16 cellular contexts compared by ENCODE assay signal in genomic region chr12:26648584-26648983, GRCh38.
DNase-seq lines count a peak whose midpoint lies in the region; ATAC-seq and TF ChIP-seq lines count a peak whose summit lies in the region.
"Had no signal": no experiment of that assay in that cellular context is flagged by ENCODE, and none has a peak within 500 bp of the region (broad histone marks: within the 10 kb centered on the region; RNA-seq: fewer than 3 reads in every experiment).

No MANE protein-coding gene starts in this region.

- H3K27ac ChIP-seq in left ventricle myocardium inferior (replicated peaks), result no peak overlapping the region
- H3K27ac ChIP-seq: epithelial cell of prostate, parathyroid adenoma, SK-N-MC, transverse colon had no signal

- no peaks in the 10 kb centered on the region for H3K27me3 Mint-ChIP-seq in activated CD8-positive, alpha-beta T cell treated with anti-CD3 and anti-CD28 coated beads for 36 hours
- H3K27me3 Mint-ChIP-seq: activated naive CD8-positive, alpha-beta T cell had no signal

- H3K4me1 ChIP-seq in left ventricle myocardium inferior, result no peaks in the 10 kb centered on the region
- H3K4me1 ChIP-seq: parathyroid adenoma had no signal

- H3K4me3 ChIP-seq in left ventricle myocardium inferior (no peak overlapping the region), astrocyte of the cerebellum (ENCODE audit: low read depth, low read length) (no peak overlapping the region)
- H3K4me3 ChIP-seq: SK-N-MC, transverse colon had no signal

- H3K36me3 ChIP-seq in left ventricle myocardium inferior, result peaks cover 6% of the 10 kb centered on the region
- H3K36me3 ChIP-seq: transverse colon had no signal

- peaks cover 5% of the 10 kb centered on the region for H3K9me3 Mint-ChIP-seq in activated CD8-positive, alpha-beta T cell treated with anti-CD3 and anti-CD28 coated beads for 36 hours

- no peak for DNase-seq in left cardiac atrium
- no peak for DNase-seq in left ventricle myocardium inferior
- peak; percentile 79 for DNase-seq in astrocyte of the cerebellum (ENCODE audit: low read depth)
- DNase-seq in hepatic stellate cell (ENCODE audit: low spot score), result peak; percentile 61
- DNase-seq in activated CD8-positive, alpha-beta T cell treated with anti-CD3 and anti-CD28 coated beads for 36 hours, result no peak
- DNase-seq: GDM1, Kasumi-1, NCI-H510A, transverse colon had no signal

- H3K4me1 Mint-ChIP-seq in activated CD8-positive, alpha-beta T cell treated with anti-CD3 and anti-CD28 coated beads for 36 hours (ENCODE audit: low read depth), result peaks cover 6% of the 10 kb centered on the region

- peak; percentile 27 to 47 for ATAC-seq in left cardiac atrium
- ATAC-seq in activated CD8-positive, alpha-beta T cell treated with anti-CD3 and anti-CD28 coated beads for 36 hours, result no peak
- ATAC-seq in HG03521 (IDR thresholded peaks at IDR 0.05; ENCODE audit: unreplicated experiment), result no peak
- no peak for ATAC-seq in HG03139 (IDR thresholded peaks at IDR 0.05; ENCODE audit: unreplicated experiment)
- ATAC-seq in GM18520 (IDR thresholded peaks at IDR 0.05; ENCODE audit: unreplicated experiment), result no peak

- H3K4me3 Mint-ChIP-seq in activated CD8-positive, alpha-beta T cell treated with anti-CD3 and anti-CD28 coated beads for 36 hours, result no peak overlapping the region
- H3K4me3 Mint-ChIP-seq: activated naive CD8-positive, alpha-beta T cell had no signal

- H3K27me3 ChIP-seq in left ventricle myocardium inferior (ENCODE audit: low read depth), result no peaks in the 10 kb centered on the region
- H3K27me3 ChIP-seq: transverse colon had no signal

- peaks cover 43% of the 10 kb centered on the region for H3K36me3 Mint-ChIP-seq in activated CD8-positive, alpha-beta T cell treated with anti-CD3 and anti-CD28 coated beads for 36 hours (ENCODE audit: low read depth)

- intact Hi-C loops in left cardiac atrium (cut with DNase I) (no loop called here), left ventricle myocardium inferior (cut with micrococcal nuclease) (no loop called here)
- intact Hi-C loops in activated CD8-positive, alpha-beta T cell treated with anti-CD3 and anti-CD28 coated beads for 36 hours (cut with micrococcal nuclease), result no loop called here

- H3K9me3 ChIP-seq in left ventricle myocardium inferior (replicated peaks), result peaks cover 4% of the 10 kb centered on the region
- H3K9me3 ChIP-seq: transverse colon had no signal

- no peak for TF ChIP-seq CTCF in left ventricle myocardium inferior (IDR thresholded peaks at IDR 0.05; ENCODE audit: borderline replicate concordance)
- TF ChIP-seq CTCF in astrocyte of the cerebellum (IDR thresholded peaks at IDR 0.05; ENCODE audit: low read depth, low read length, missing control alignments), result no peak
- no peak for TF ChIP-seq CTCF in activated CD8-positive, alpha-beta T cell treated with anti-CD3 and anti-CD28 coated beads for 36 hours (IDR thresholded peaks at IDR 0.05)

- in situ Hi-C loops in astrocyte of the cerebellum (cut with HindIII; ENCODE audit: low sequenced_read_pairs), result loop anchor here (25.0 kb wide), 1 partner anchor 536 kb away; no protein-coding TSS in a partner anchor

- no peak overlapping the region for H3K27ac Mint-ChIP-seq in activated CD8-positive, alpha-beta T cell treated with anti-CD3 and anti-CD28 coated beads for 36 hours
- H3K27ac Mint-ChIP-seq: activated naive CD8-positive, alpha-beta T cell had no signal

- POLR2A ChIA-PET in activated CD8-positive, alpha-beta T cell treated with anti-CD3 and anti-CD28 coated beads for 36 hours (lab: Charles Lee), result no interaction called here

- CTCF ChIA-PET in activated CD8-positive, alpha-beta T cell treated with anti-CD3 and anti-CD28 coated beads for 36 hours (lab: Charles Lee), result no interaction called here

Comparison
In these comparisons a context has a peak if more than half of its experiments do, and no peak if none do; other contexts are left out.
1. ATAC-seq: peak in left cardiac atrium (2 of 2); none in activated CD8-positive, alpha-beta T cell treated with anti-CD3 and anti-CD28 coated beads for 36 hours (single experiment), HG03521 (single experiment), HG03139 (single experiment) and GM18520 (single experiment).
2. DNase-seq: peak in astrocyte of the cerebellum (single experiment) and hepatic stellate cell (single experiment); none in left cardiac atrium (single experiment), left ventricle myocardium inferior (single experiment) and activated CD8-positive, alpha-beta T cell treated with anti-CD3 and anti-CD28 coated beads for 36 hours (single experiment).